ENCODE assay signal across 8 cellular contexts in genomic region chr3:127831723-127832172, GRCh38. TPM values are rescaled to one million over a fixed set of nuclear protein-coding genes. Genes with fewer than 3 reads are reported as not detected.
DNase-seq lines count a peak whose midpoint lies in the region; ATAC-seq and TF ChIP-seq lines count a peak whose summit lies in the region.

No MANE protein-coding gene starts in this region.

- H3K9me3 ChIP-seq in mucosa of descending colon, result peaks cover 18% of the 10 kb centered on the region

- H3K4me3 ChIP-seq in choroid plexus epithelial cell (ENCODE audit: low read depth, low read length) (no peak overlapping the region), mucosa of descending colon (no peak overlapping the region)

- peak; percentile 74 for TF ChIP-seq CTCF in choroid plexus epithelial cell (conservative IDR thresholded peaks at IDR 0.05; ENCODE audit: low read depth, low read length)
- peak; percentile 65 for TF ChIP-seq CTCF in mucosa of descending colon (IDR thresholded peaks at IDR 0.05)

- no peaks in the 10 kb centered on the region for H3K36me3 ChIP-seq in mucosa of descending colon (ENCODE audit: low read depth)

- intact Hi-C loops in mucosa of descending colon (cut with DNase I, micrococcal nuclease), result loop anchor here (5.0 kb wide), 1 partner anchor 179 kb away; no protein-coding TSS in a partner anchor

- H3K4me1 ChIP-seq in mucosa of descending colon (ENCODE audit: low read depth), result no peaks in the 10 kb centered on the region

- peak; percentile 95 for ATAC-seq in mucosa of descending colon

- DNase-seq in activated naive CD4-positive, alpha-beta T cell treated with Interleukin-2 at 50 U/mL for 16 hours, result peak; percentile 7
- no peak for DNase-seq in activated naive CD4-positive, alpha-beta T cell (lab: John Stamatoyannopoulos, UW)
- DNase-seq in NOMO-1 (lab: John Stamatoyannopoulos, UW; ENCODE audit: unreplicated experiment in 2 of 2) (peak; percentile 75 to 86), choroid plexus epithelial cell (ENCODE audit: low read depth) (peak; percentile 64), mucosa of descending colon (peak; percentile 70 to 82 (median 77)), HPDE6-E6E7 (ENCODE audit: extremely low spot score) (no peak), NCI-H2171 treated with DMSO at 0.1 percent for 48 hours (lab: John Stamatoyannopoulos, UW) (no peak), NCI-H2227 (lab: John Stamatoyannopoulos, UW; ENCODE audit: unreplicated experiment) (no peak)

RNA-seq across cellular contexts. Expression of gene MGLL, which starts 9.4 kb away (rescaled TPM):
- 100 to 1,000 TPM; 212 to 515 (median 221) TPM for total RNA-seq in mucosa of descending colon

Comparison
In these comparisons a context has a peak if more than half of its experiments do, and no peak if none do; other contexts are left out.
1. DNase-seq: peak in activated naive CD4-positive, alpha-beta T cell treated with Interleukin-2 at 50 U/mL for 16 hours (single experiment), NOMO-1 (2 of 2), choroid plexus epithelial cell (single experiment) and mucosa of descending colon (3 of 3); none in activated naive CD4-positive, alpha-beta T cell (0 of 4), HPDE6-E6E7 (single experiment), NCI-H2171 treated with DMSO at 0.1 percent for 48 hours (single experiment) and NCI-H2227 (single experiment).